In the genomic region with DNA sequence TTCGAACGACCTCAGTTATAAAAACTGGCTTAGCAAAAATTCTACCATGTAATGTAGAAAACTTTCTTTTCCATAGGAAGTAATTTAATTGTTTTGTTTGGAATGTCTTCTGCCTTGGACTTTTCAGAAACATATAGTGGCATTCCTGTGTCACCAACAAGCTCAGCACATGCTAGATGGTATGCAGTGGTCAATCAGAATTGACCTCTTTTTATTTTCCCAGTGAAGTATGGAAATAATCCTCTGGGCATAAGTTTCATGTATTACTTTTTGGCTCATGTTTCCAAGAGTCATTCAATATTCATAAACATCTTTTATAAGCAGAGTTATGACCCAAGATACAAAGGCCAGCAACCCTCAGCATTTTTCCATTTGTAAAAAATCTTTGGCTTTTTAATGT, we compare ENCODE assay signal across 22 cellular contexts. TPM values are rescaled to one million over a fixed set of nuclear protein-coding genes. Genes with fewer than 3 reads are reported as not detected.
"Had no signal": no experiment of that assay in that cellular context is flagged by ENCODE, and none has a peak within 500 bp of the region (broad histone marks: within the 10 kb centered on the region; RNA-seq: fewer than 3 reads in every experiment).

No MANE protein-coding gene starts in this region.

- H3K27ac Mint-ChIP-seq: activated CD4-positive, alpha-beta memory T cell treated with anti-CD3 and anti-CD28 coated beads for 36 hours; activated naive CD8-positive, alpha-beta T cell treated with anti-CD3 and anti-CD28 coated beads for 36 hours; dendritic cell treated with granulocyte-macrophage colony-stimulating factor and Interleukin-4, amounts not matched to agents 40 ng/mL and 50 ng/mL, for 4 days; memory B cell; nephron progenitor cell; stimulated activated naive B cell treated with anti-CD40 and anti-IgM and Interleukin-4, amounts not matched to agents 10 μg/mL and 1 μg/mL and 100 μg/mL, for 72 hours had no signal

- H3K4me3 Mint-ChIP-seq: activated CD4-positive, alpha-beta memory T cell treated with anti-CD3 and anti-CD28 coated beads for 36 hours; activated naive CD8-positive, alpha-beta T cell treated with anti-CD3 and anti-CD28 coated beads for 36 hours; dendritic cell treated with granulocyte-macrophage colony-stimulating factor and Interleukin-4, amounts not matched to agents 40 ng/mL and 50 ng/mL, for 4 days; memory B cell; nephron progenitor cell; stimulated activated naive B cell treated with anti-CD40 and anti-IgM and Interleukin-4, amounts not matched to agents 10 μg/mL and 1 μg/mL and 100 μg/mL, for 72 hours had no signal

- H3K4me1 Mint-ChIP-seq: activated naive CD8-positive, alpha-beta T cell treated with anti-CD3 and anti-CD28 coated beads for 36 hours; memory B cell; nephron progenitor cell; stimulated activated naive B cell treated with anti-CD40 and anti-IgM and Interleukin-4, amounts not matched to agents 10 μg/mL and 1 μg/mL and 100 μg/mL, for 72 hours had no signal

- H3K27me3 ChIP-seq: breast epithelium, esophagus squamous epithelium, heart left ventricle, right lobe of liver, transverse colon, uterus had no signal

- H3K9me3 ChIP-seq: breast epithelium, esophagus squamous epithelium, right lobe of liver, transverse colon, uterus had no signal

- H3K9me3 Mint-ChIP-seq: activated CD4-positive, alpha-beta memory T cell treated with anti-CD3 and anti-CD28 coated beads for 36 hours; activated naive CD8-positive, alpha-beta T cell treated with anti-CD3 and anti-CD28 coated beads for 36 hours; dendritic cell treated with granulocyte-macrophage colony-stimulating factor and Interleukin-4, amounts not matched to agents 40 ng/mL and 50 ng/mL, for 4 days; nephron progenitor cell had no signal

- H3K4me3 ChIP-seq: breast epithelium, esophagus squamous epithelium, heart left ventricle, right lobe of liver, transverse colon, uterus had no signal

- ATAC-seq: heart left ventricle; left colon; right lobe of liver; stimulated activated naive B cell treated with anti-CD40 and anti-IgM and Interleukin-4, amounts not matched to agents 10 μg/mL and 1 μg/mL and 100 μg/mL, for 72 hours had no signal

- DNase-seq: activated CD4-positive, alpha-beta memory T cell treated with anti-CD3 and anti-CD28 coated beads for 36 hours; activated CD4-positive, alpha-beta T cell treated with anti-CD3 and anti-CD28 coated beads for 48 hours; activated naive CD4-positive, alpha-beta T cell treated with Interleukin-2 at 50 U/mL for 16 hours; activated naive CD8-positive, alpha-beta T cell treated with anti-CD3 and anti-CD28 coated beads for 36 hours; activated T-cell treated with anti-CD3 and anti-CD28 coated beads, Interleukin-2, amount 50 U/mL, for 48 hours; amniotic stem cell; cerebellar nuclear complex; esophagus squamous epithelium; heart left ventricle; left colon; nephron progenitor cell; right lobe of liver; stimulated activated CD4-positive, alpha-beta T cell treated with anti-CD3 and anti-CD28 coated beads, Interleukin-2, amount 100 ng/mL, for 48 hours; stimulated activated CD8-positive, alpha-beta memory T cell treated with anti-CD3 and anti-CD28 coated beads, Interleukin-4, amount 100 ng/mL, for 48 hours; stimulated activated naive B cell treated with anti-CD40 and anti-IgM and Interleukin-4, amounts not matched to agents 10 μg/mL and 1 μg/mL and 100 μg/mL, for 72 hours; transverse colon; uterus had no signal

- H3K27me3 Mint-ChIP-seq: activated CD4-positive, alpha-beta memory T cell treated with anti-CD3 and anti-CD28 coated beads for 36 hours; activated naive CD8-positive, alpha-beta T cell treated with anti-CD3 and anti-CD28 coated beads for 36 hours; dendritic cell treated with granulocyte-macrophage colony-stimulating factor and Interleukin-4, amounts not matched to agents 40 ng/mL and 50 ng/mL, for 4 days; memory B cell; stimulated activated naive B cell treated with anti-CD40 and anti-IgM and Interleukin-4, amounts not matched to agents 10 μg/mL and 1 μg/mL and 100 μg/mL, for 72 hours had no signal

- H3K36me3 ChIP-seq: breast epithelium, esophagus squamous epithelium, heart left ventricle, right lobe of liver, transverse colon, uterus had no signal

- H3K27ac ChIP-seq: breast epithelium, esophagus squamous epithelium, heart left ventricle, right lobe of liver, transverse colon, uterus had no signal

- H3K4me1 ChIP-seq: breast epithelium, esophagus squamous epithelium, heart left ventricle, right lobe of liver, transverse colon, uterus had no signal

- H3K36me3 Mint-ChIP-seq: activated CD4-positive, alpha-beta memory T cell treated with anti-CD3 and anti-CD28 coated beads for 36 hours; activated naive CD8-positive, alpha-beta T cell treated with anti-CD3 and anti-CD28 coated beads for 36 hours; memory B cell; stimulated activated naive B cell treated with anti-CD40 and anti-IgM and Interleukin-4, amounts not matched to agents 10 μg/mL and 1 μg/mL and 100 μg/mL, for 72 hours had no signal

RNA-seq across cellular contexts. Expression of gene NALCN, which starts 33.6 kb away (rescaled TPM):
- total RNA-seq: activated CD4-positive, alpha-beta memory T cell treated with anti-CD3 and anti-CD28 coated beads for 36 hours; activated naive CD8-positive, alpha-beta T cell treated with anti-CD3 and anti-CD28 coated beads for 36 hours; mononuclear cell; T-helper 2 cell treated with Interferon-gamma antibody and Interleukin-4, amounts not matched to agents 100 ng/mL and 5 ng/mL, for 36 hours had no signal
